Comparison of ENCODE assay signal across 1 cellular context in the genomic region with DNA sequence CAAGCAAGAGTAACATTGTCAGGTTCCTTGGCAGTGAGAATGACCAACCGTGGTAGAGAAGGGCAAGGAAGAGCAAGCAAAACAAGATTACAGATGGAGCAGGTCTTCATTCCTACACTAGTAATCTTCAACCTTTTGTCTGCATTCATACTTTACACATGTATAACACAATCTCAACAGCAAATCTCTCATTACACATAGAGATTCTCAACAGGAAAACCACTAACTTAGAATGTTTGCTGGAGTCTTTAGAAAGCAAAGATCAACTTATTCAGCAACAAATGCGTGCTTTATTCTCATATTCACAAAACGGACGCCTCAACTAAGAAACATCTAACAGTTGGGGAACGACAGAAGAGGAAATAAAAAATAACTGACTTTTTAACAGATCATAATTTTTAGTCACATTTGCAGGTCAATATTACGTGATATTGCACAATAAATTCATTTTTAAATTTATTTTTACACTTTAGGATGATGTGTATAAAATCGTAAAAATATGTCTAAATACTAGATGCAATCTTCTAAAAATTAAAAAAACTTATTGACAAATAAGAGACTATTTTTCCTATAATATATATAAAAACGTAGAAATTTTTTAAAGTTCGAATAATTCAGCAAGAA.
TF ChIP-seq lines count a peak whose summit lies in the region.

No MANE protein-coding gene starts in this region.

TF ChIP-seq in GM23338, 12 proteins besides CTCF, POLR2A, EP300 and RAD21 (continued from another document):
- TF ChIP-seq, protein P1, sequence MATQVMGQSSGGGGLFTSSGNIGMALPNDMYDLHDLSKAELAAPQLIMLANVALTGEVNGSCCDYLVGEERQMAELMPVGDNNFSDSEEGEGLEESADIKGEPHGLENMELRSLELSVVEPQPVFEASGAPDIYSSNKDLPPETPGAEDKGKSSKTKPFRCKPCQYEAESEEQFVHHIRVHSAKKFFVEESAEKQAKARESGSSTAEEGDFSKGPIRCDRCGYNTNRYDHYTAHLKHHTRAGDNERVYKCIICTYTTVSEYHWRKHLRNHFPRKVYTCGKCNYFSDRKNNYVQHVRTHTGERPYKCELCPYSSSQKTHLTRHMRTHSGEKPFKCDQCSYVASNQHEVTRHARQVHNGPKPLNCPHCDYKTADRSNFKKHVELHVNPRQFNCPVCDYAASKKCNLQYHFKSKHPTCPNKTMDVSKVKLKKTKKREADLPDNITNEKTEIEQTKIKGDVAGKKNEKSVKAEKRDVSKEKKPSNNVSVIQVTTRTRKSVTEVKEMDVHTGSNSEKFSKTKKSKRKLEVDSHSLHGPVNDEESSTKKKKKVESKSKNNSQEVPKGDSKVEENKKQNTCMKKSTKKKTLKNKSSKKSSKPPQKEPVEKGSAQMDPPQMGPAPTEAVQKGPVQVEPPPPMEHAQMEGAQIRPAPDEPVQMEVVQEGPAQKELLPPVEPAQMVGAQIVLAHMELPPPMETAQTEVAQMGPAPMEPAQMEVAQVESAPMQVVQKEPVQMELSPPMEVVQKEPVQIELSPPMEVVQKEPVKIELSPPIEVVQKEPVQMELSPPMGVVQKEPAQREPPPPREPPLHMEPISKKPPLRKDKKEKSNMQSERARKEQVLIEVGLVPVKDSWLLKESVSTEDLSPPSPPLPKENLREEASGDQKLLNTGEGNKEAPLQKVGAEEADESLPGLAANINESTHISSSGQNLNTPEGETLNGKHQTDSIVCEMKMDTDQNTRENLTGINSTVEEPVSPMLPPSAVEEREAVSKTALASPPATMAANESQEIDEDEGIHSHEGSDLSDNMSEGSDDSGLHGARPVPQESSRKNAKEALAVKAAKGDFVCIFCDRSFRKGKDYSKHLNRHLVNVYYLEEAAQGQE (IDR thresholded peaks at IDR 0.05; ENCODE audit: unreplicated experiment) = no peak
- TF ChIP-seq ZNF114 (CRISPR knock-in tag; IDR thresholded peaks at IDR 0.05) = no peak
- TF ChIP-seq CREB1 (CRISPR knock-in tag; IDR thresholded peaks at IDR 0.05; ENCODE audit: low read depth) = no peak
- TF ChIP-seq, protein P2, sequence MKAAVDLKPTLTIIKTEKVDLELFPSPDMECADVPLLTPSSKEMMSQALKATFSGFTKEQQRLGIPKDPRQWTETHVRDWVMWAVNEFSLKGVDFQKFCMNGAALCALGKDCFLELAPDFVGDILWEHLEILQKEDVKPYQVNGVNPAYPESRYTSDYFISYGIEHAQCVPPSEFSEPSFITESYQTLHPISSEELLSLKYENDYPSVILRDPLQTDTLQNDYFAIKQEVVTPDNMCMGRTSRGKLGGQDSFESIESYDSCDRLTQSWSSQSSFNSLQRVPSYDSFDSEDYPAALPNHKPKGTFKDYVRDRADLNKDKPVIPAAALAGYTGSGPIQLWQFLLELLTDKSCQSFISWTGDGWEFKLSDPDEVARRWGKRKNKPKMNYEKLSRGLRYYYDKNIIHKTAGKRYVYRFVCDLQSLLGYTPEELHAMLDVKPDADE (IDR thresholded peaks at IDR 0.05) = no peak
- TF ChIP-seq, protein P3, sequence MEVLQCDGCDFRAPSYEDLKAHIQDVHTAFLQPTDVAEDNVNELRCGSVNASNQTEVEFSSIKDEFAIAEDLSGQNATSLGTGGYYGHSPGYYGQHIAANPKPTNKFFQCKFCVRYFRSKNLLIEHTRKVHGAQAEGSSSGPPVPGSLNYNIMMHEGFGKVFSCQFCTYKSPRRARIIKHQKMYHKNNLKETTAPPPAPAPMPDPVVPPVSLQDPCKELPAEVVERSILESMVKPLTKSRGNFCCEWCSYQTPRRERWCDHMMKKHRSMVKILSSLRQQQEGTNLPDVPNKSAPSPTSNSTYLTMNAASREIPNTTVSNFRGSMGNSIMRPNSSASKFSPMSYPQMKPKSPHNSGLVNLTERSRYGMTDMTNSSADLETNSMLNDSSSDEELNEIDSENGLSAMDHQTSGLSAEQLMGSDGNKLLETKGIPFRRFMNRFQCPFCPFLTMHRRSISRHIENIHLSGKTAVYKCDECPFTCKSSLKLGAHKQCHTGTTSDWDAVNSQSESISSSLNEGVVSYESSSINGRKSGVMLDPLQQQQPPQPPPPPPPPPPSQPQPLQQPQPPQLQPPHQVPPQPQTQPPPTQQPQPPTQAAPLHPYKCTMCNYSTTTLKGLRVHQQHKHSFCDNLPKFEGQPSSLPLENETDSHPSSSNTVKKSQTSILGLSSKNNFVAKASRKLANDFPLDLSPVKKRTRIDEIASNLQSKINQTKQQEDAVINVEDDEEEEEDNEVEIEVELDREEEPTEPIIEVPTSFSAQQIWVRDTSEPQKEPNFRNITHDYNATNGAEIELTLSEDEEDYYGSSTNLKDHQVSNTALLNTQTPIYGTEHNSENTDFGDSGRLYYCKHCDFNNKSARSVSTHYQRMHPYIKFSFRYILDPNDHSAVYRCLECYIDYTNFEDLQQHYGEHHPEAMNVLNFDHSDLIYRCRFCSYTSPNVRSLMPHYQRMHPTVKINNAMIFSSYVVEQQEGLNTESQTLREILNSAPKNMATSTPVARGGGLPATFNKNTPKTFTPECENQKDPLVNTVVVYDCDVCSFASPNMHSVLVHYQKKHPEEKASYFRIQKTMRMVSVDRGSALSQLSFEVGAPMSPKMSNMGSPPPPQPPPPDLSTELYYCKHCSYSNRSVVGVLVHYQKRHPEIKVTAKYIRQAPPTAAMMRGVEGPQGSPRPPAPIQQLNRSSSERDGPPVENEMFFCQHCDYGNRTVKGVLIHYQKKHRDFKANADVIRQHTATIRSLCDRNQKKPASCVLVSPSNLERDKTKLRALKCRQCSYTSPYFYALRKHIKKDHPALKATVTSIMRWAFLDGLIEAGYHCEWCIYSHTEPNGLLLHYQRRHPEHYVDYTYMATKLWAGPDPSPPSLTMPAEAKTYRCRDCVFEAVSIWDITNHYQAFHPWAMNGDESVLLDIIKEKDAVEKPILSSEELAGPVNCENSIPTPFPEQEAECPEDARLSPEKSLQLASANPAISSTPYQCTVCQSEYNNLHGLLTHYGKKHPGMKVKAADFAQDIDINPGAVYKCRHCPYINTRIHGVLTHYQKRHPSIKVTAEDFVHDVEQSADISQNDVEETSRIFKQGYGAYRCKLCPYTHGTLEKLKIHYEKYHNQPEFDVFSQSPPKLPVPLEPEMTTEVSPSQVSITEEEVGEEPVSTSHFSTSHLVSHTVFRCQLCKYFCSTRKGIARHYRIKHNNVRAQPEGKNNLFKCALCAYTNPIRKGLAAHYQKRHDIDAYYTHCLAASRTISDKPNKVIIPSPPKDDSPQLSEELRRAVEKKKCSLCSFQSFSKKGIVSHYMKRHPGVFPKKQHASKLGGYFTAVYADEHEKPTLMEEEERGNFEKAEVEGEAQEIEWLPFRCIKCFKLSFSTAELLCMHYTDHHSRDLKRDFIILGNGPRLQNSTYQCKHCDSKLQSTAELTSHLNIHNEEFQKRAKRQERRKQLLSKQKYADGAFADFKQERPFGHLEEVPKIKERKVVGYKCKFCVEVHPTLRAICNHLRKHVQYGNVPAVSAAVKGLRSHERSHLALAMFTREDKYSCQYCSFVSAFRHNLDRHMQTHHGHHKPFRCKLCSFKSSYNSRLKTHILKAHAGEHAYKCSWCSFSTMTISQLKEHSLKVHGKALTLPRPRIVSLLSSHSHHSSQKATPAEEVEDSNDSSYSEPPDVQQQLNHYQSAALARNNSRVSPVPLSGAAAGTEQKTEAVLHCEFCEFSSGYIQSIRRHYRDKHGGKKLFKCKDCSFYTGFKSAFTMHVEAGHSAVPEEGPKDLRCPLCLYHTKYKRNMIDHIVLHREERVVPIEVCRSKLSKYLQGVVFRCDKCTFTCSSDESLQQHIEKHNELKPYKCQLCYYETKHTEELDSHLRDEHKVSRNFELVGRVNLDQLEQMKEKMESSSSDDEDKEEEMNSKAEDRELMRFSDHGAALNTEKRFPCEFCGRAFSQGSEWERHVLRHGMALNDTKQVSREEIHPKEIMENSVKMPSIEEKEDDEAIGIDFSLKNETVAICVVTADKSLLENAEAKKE (CRISPR knock-in tag; IDR thresholded peaks at IDR 0.05) = no peak
